In genomic region chr4:143374771-143375170, GRCh38 we compare ENCODE assay signal across 14 cellular contexts.
"Had no signal": no experiment of that assay in that cellular context is flagged by ENCODE, and none has a peak within 500 bp of the region (broad histone marks: within the 10 kb centered on the region; RNA-seq: fewer than 3 reads in every experiment).

No MANE protein-coding gene starts in this region.

- H3K9me3 ChIP-seq: colonic mucosa had no signal

- H3K9ac ChIP-seq: neural progenitor cell had no signal

- H3K27ac ChIP-seq: colonic mucosa, neural progenitor cell had no signal

- H3K4me2 ChIP-seq: neural progenitor cell had no signal

- H3K4me1 ChIP-seq: colonic mucosa, neural progenitor cell had no signal

- ATAC-seq: activated naive CD4-positive, alpha-beta T cell treated with anti-CD3 and anti-CD28 coated beads, Interleukin-2, amount 50 U/mL, for 72 hours; stimulated activated effector memory CD8-positive, alpha-beta T cell treated with anti-CD3 and anti-CD28 coated beads, Interleukin-12 subunit alpha, Interleukin-12 subunit beta, amount 100 ng/mL, for 72 hours had no signal

- H3K4me3 ChIP-seq: colonic mucosa, neural progenitor cell had no signal

- DNase-seq: activated CD4-positive, alpha-beta T cell treated with anti-CD3 and anti-CD28 coated beads, Interleukin-2, amount 10 ng/mL, durations not matched to agents 7 days and 5 days; activated CD8-positive, alpha-beta memory T cell treated with anti-CD3 and anti-CD28 coated beads, Interleukin-2, amount 50 U/mL, for 48 hours; activated gamma-delta T cell; activated T-cell treated with anti-CD3 and anti-CD28 coated beads, Interleukin-2, amount 50 U/mL, for 72 hours; colonic mucosa; effector CD4-positive, alpha-beta T cell; foreskin fibroblast; kidney glomerular epithelial cell; naive B cell; SW 1271 had no signal

- H2AFZ ChIP-seq: neural progenitor cell had no signal

- FAIRE-seq: endothelial cell of umbilical vein had no signal

- H3K27me3 ChIP-seq: colonic mucosa, neural progenitor cell had no signal

- H3K36me3 ChIP-seq: colonic mucosa, neural progenitor cell had no signal
